8 cellular contexts compared by ENCODE assay signal in genomic region chr16:70778901-70779309, GRCh38. TPM values are rescaled to one million over a fixed set of nuclear protein-coding genes. Genes with fewer than 3 reads are reported as not detected.
DNase-seq lines count a peak whose midpoint lies in the region; ATAC-seq lines count a peak whose summit lies in the region.

No MANE protein-coding gene starts in this region.

- no peaks in the 10 kb centered on the region for H3K27me3 Mint-ChIP-seq in activated T-cell treated with anti-CD3 and anti-CD28 coated beads, Interleukin-2, amount 50 U/mL, for 4 hours (ENCODE audit: low read depth)
- no peaks in the 10 kb centered on the region for H3K27me3 Mint-ChIP-seq in activated T-helper 1 cell treated with anti-CD3 and anti-CD28 coated beads, Interleukin-12 subunit alpha, Interleukin-12 subunit beta, Interleukin-2, Interleukin-4 antibody, amounts not matched to agents 30 ng/mL and 10 ng/mL and 1 ng/mL, durations not matched to agents 14 hours and 24 hours and 36 hours (ENCODE audit: insufficient read depth)

- H3K9me3 Mint-ChIP-seq in activated T-cell treated with anti-CD3 and anti-CD28 coated beads, Interleukin-2, amount 50 U/mL, for 4 hours = no peaks in the 10 kb centered on the region
- H3K9me3 Mint-ChIP-seq in activated T-helper 1 cell treated with anti-CD3 and anti-CD28 coated beads, Interleukin-12 subunit alpha, Interleukin-12 subunit beta, Interleukin-2, Interleukin-4 antibody, amounts not matched to agents 30 ng/mL and 10 ng/mL and 1 ng/mL, durations not matched to agents 14 hours and 24 hours and 36 hours = no peaks in the 10 kb centered on the region

- no peak overlapping the region for H3K27ac Mint-ChIP-seq in activated T-helper 1 cell treated with anti-CD3 and anti-CD28 coated beads, Interleukin-12 subunit alpha, Interleukin-12 subunit beta, Interleukin-2, Interleukin-4 antibody, amounts not matched to agents 30 ng/mL and 10 ng/mL and 1 ng/mL, durations not matched to agents 14 hours and 24 hours and 36 hours

- peaks cover 48% of the 10 kb centered on the region for H3K36me3 Mint-ChIP-seq in activated T-cell treated with anti-CD3 and anti-CD28 coated beads, Interleukin-2, amount 50 U/mL, for 4 hours (ENCODE audit: insufficient read depth)
- H3K36me3 Mint-ChIP-seq in activated T-helper 1 cell treated with anti-CD3 and anti-CD28 coated beads, Interleukin-12 subunit alpha, Interleukin-12 subunit beta, Interleukin-2, Interleukin-4 antibody, amounts not matched to agents 30 ng/mL and 10 ng/mL and 1 ng/mL, durations not matched to agents 14 hours and 24 hours and 36 hours (ENCODE audit: low read depth) = peaks cover 34% of the 10 kb centered on the region

- intact Hi-C loops in activated T-helper 1 cell treated with anti-CD3 and anti-CD28 coated beads, Interleukin-12 subunit alpha, Interleukin-12 subunit beta, Interleukin-2, Interleukin-4 antibody, amounts not matched to agents 30 ng/mL and 10 ng/mL and 1 ng/mL, durations not matched to agents 14 hours and 24 hours and 36 hours (cut with micrococcal nuclease) = no loop called here

- DNase-seq in activated T-cell treated with anti-CD3 and anti-CD28 coated beads, Interleukin-2, amount 50 U/mL, for 48 hours = peak; percentile 21 to 26
- DNase-seq in activated T-cell treated with anti-CD3 and anti-CD28 coated beads, Interleukin-2, amount 50 U/mL, for 4 hours = no peak
- DNase-seq in amniotic stem cell (lab: John Stamatoyannopoulos, UW) (peak; percentile 79), islet precursor cell (peak; percentile 97), GDM1 (lab: John Stamatoyannopoulos, UW) (no peak)
- DNase-seq in activated T-helper 1 cell treated with anti-CD3 and anti-CD28 coated beads, Interleukin-12 subunit alpha, Interleukin-12 subunit beta, Interleukin-2, Interleukin-4 antibody, amounts not matched to agents 30 ng/mL and 10 ng/mL and 1 ng/mL, durations not matched to agents 14 hours and 24 hours and 36 hours (ENCODE audit: low spot score) = no peak

- no peak overlapping the region for H3K4me3 Mint-ChIP-seq in activated T-cell treated with anti-CD3 and anti-CD28 coated beads, Interleukin-2, amount 50 U/mL, for 4 hours
- no peak overlapping the region for H3K4me3 Mint-ChIP-seq in activated T-helper 1 cell treated with anti-CD3 and anti-CD28 coated beads, Interleukin-12 subunit alpha, Interleukin-12 subunit beta, Interleukin-2, Interleukin-4 antibody, amounts not matched to agents 30 ng/mL and 10 ng/mL and 1 ng/mL, durations not matched to agents 14 hours and 24 hours and 36 hours

- no peak for ATAC-seq in activated T-cell treated with anti-CD3 and anti-CD28 coated beads, Interleukin-2, amount 50 U/mL, for 4 hours
- no peak for ATAC-seq in HG02938 (IDR thresholded peaks at IDR 0.05; ENCODE audit: unreplicated experiment)
- no peak for ATAC-seq in GM19463 (IDR thresholded peaks at IDR 0.05; ENCODE audit: unreplicated experiment)

- no peaks in the 10 kb centered on the region for H3K4me1 Mint-ChIP-seq in activated T-cell treated with anti-CD3 and anti-CD28 coated beads, Interleukin-2, amount 50 U/mL, for 4 hours (ENCODE audit: low read depth)
- no peaks in the 10 kb centered on the region for H3K4me1 Mint-ChIP-seq in activated T-helper 1 cell treated with anti-CD3 and anti-CD28 coated beads, Interleukin-12 subunit alpha, Interleukin-12 subunit beta, Interleukin-2, Interleukin-4 antibody, amounts not matched to agents 30 ng/mL and 10 ng/mL and 1 ng/mL, durations not matched to agents 14 hours and 24 hours and 36 hours (ENCODE audit: low read depth)

RNA-seq across cellular contexts. Expression of gene VAC14, which starts 22.1 kb away (rescaled TPM):
- total RNA-seq in activated T-cell treated with anti-CD3 and anti-CD28 coated beads, Interleukin-2, amount 50 U/mL, for 4 hours = 10 to 100 TPM; 48.3 to 54.5 (median 49.3) TPM
- total RNA-seq in activated T-helper 1 cell treated with anti-CD3 and anti-CD28 coated beads, Interleukin-12 subunit alpha, Interleukin-12 subunit beta, Interleukin-2, Interleukin-4 antibody, amounts not matched to agents 30 ng/mL and 10 ng/mL and 1 ng/mL, durations not matched to agents 14 hours and 24 hours and 36 hours = 36.6 and 37.5 TPM in 2 replicates

Comparison
In these comparisons a context has a peak if more than half of its experiments do, and no peak if none do; other contexts are left out.
1. DNase-seq: peak in activated T-cell treated with anti-CD3 and anti-CD28 coated beads, Interleukin-2, amount 50 U/mL, for 48 hours (2 of 2), amniotic stem cell (single experiment) and islet precursor cell (single experiment); none in activated T-cell treated with anti-CD3 and anti-CD28 coated beads, Interleukin-2, amount 50 U/mL, for 4 hours (single experiment), activated T-helper 1 cell treated with anti-CD3 and anti-CD28 coated beads, Interleukin-12 subunit alpha, Interleukin-12 subunit beta, Interleukin-2, Interleukin-4 antibody, amounts not matched to agents 30 ng/mL and 10 ng/mL and 1 ng/mL, durations not matched to agents 14 hours and 24 hours and 36 hours (single experiment) and GDM1 (single experiment).